In genomic region chr2:74119912-74120825, GRCh38 we compare ENCODE assay signal across 1 cellular context.
TF ChIP-seq lines count a peak whose summit lies in the region.

No MANE protein-coding gene starts in this region.

TF ChIP-seq in H1, 55 proteins besides CTCF, POLR2A, EP300 and RAD21:
- no peak for TF ChIP-seq CHD7 (IDR thresholded peaks at IDR 0.05; ENCODE audit: insufficient replicate concordance, low read length)
- no peak for TF ChIP-seq CEBPB (IDR thresholded peaks at IDR 0.05; ENCODE audit: low read depth, low read length)
- peak; percentile 47; the same call in 1 of the 2 replicates for TF ChIP-seq SP2 (IDR thresholded peaks at IDR 0.05; ENCODE audit: low read length)
- TF ChIP-seq YY1 (IDR thresholded peaks at IDR 0.05; ENCODE audit: low read depth, low read length): peak; percentile 92
- TF ChIP-seq GABPA (IDR thresholded peaks at IDR 0.05; ENCODE audit: borderline replicate concordance, insufficient read depth, low read length): peak; percentile 39; the same call in 1 of the 2 replicates
- TF ChIP-seq JUN (IDR thresholded peaks at IDR 0.05; ENCODE audit: low read depth, low read length): no peak
- peak; percentile 35; the same call in 1 of the 2 replicates for TF ChIP-seq POLR2AphosphoS5 (IDR thresholded peaks at IDR 0.05; ENCODE audit: low read depth, low read length)
- peak; percentile 85 for TF ChIP-seq TAF1 (IDR thresholded peaks at IDR 0.05; ENCODE audit: low read depth, low read length)
- TF ChIP-seq KDM4A (IDR thresholded peaks at IDR 0.05; ENCODE audit: low read depth, low read length, severe bottlenecking): peak; percentile 93
- peak; percentile 68; the same call in 1 of the 2 replicates for TF ChIP-seq TBP (IDR thresholded peaks at IDR 0.05; ENCODE audit: low read depth, low read length)
- TF ChIP-seq CHD2 (IDR thresholded peaks at IDR 0.05; ENCODE audit: low read length): no peak
- TF ChIP-seq CHD1 (IDR thresholded peaks at IDR 0.05; ENCODE audit: low read depth, low read length): no peak
- peak; percentile 86 for TF ChIP-seq TAF7 (optimal IDR thresholded peaks at IDR 0.05; ENCODE audit: borderline replicate concordance, low read depth, low read length)
- TF ChIP-seq E2F6 (IDR thresholded peaks at IDR 0.05): peak; percentile 86
- TF ChIP-seq SIRT6 (IDR thresholded peaks at IDR 0.05; ENCODE audit: low read length): no peak
- peak; percentile 94 for TF ChIP-seq PHF8 (conservative IDR thresholded peaks at IDR 0.05; ENCODE audit: low read depth, low read length)
- TF ChIP-seq KDM5A (IDR thresholded peaks at IDR 0.05; ENCODE audit: low read length): 0 out of 2 replicates have a peak, but pooled peaks have one; percentile 19
- TF ChIP-seq MAX (IDR thresholded peaks at IDR 0.05): peak; percentile 84
